In the genomic region with DNA sequence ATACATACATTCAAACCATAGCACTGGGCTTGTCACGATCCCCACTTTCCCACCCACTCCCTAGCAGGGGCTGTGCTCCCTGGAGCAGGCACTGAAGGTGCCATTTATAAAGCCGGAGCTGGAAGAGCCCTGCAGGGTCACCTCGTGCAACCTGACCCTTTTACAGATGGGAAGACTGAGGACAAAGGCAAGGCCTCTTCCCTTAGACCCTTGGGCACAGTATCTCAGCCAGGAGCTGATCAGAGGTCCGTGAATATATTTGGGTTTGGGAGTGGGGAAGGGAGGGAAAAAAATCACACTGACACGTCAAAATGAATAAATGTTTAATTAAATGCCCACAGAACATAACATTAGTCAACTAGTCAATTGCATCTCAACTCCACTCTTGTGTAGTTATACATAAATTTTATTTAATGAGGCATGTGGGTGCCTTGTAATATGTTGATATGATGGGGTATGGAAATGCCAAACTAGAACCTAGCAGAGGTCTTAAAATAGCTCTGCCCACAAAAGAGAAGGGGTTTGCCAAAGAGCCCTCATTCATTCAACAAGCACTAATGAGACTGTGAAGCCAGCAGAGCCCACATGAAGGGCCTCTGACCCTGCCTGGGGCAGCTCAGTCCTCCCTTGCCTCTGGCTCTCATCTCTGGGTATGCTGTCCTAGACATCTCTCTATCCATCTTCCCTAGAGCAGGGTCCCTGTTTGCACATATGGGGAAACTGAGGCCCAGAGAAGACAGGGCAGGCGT, we compare ENCODE assay signal across 1 cellular context.
TF ChIP-seq lines count a peak whose summit lies in the region.

No MANE protein-coding gene starts in this region.

TF ChIP-seq in K562, 482 proteins besides CTCF, POLR2A, EP300 and RAD21 (continued from another document):
- TF ChIP-seq RBM25 (IDR thresholded peaks at IDR 0.05; ENCODE audit: low read depth, low read length, severe bottlenecking) (peak; percentile 67), ZNF133 (CRISPR knock-in tag; IDR thresholded peaks at IDR 0.05) (no peak), KDM1A (IDR thresholded peaks at IDR 0.05) (peak in 1 of 2 experiments; percentile 19; a peak in 1 of 4 replicates), CHD4 (IDR thresholded peaks at IDR 0.05; ENCODE audit: insufficient read depth, insufficient replicate concordance, low read depth, low read length, poor library complexity, severe bottlenecking) (peak; percentile 51), ADNP (tag; IDR thresholded peaks at IDR 0.05) (0 out of 2 replicates have a peak, but pooled peaks have one; percentile 50)
